Comparison of ENCODE assay signal across 1 cellular context in the genomic region with DNA sequence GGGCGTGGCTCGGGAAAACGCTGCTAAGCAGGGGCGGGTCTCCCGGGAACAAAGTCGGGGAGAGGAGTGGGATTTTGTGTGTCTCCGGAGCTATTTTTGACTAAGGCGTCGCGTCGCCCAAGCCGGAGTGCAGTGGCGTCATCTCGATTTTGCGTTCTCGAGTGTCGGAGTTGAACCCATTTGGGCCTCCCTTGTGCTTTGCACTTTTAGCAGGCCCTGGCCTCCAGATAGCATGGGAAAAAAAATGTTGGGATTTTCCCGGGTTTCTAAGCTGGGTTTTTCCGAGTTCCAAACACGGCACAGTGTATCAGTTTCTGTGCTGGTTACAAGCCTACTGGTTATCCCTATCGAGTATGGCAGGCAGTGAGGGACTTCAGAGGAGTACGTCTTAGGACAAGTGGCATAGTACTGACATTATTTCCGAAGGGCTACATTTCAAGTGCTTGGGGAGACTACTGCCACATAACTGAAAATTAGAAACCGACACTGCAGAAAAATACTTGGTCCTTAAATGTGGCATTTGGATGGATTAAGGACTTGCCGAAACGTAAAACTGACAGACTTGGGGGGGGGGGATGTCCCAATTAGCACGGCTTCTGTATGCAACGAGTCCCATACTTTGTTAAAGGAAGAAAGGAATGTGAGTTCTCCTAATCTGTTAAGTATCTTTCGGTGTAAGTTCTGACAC.
TF ChIP-seq lines count a peak whose summit lies in the region.

No MANE protein-coding gene starts in this region.

TF ChIP-seq in HepG2, 621 proteins besides CTCF, POLR2A, EP300 and RAD21 (continued from another document and continues in another):
- TF ChIP-seq ZNF318 (CRISPR knock-in tag; IDR thresholded peaks at IDR 0.05) (no peak), ZNF496 (CRISPR knock-in tag; IDR thresholded peaks at IDR 0.05; ENCODE audit: insufficient replicate concordance) (no peak), SCMH1 (CRISPR knock-in tag; IDR thresholded peaks at IDR 0.05; ENCODE audit: borderline replicate concordance) (no peak), SAFB2 (CRISPR knock-in tag; IDR thresholded peaks at IDR 0.05; ENCODE audit: borderline replicate concordance, low read depth) (no peak), ZNF230 (CRISPR knock-in tag; IDR thresholded peaks at IDR 0.05) (no peak; the same call in 1 of the 2 replicates), MAFK (conservative IDR thresholded peaks at IDR 0.05 in 1 of 2, IDR thresholded peaks at IDR 0.05 in 1 of 2; ENCODE audit: low read length in 2 of 2) (no peak), ZNF784 (CRISPR knock-in tag; IDR thresholded peaks at IDR 0.05; ENCODE audit: borderline replicate concordance) (no peak; the same call in 1 of the 2 replicates), ZNF660 (CRISPR knock-in tag; IDR thresholded peaks at IDR 0.05; ENCODE audit: borderline replicate concordance, low read depth) (no peak), ZNF800 (CRISPR knock-in tag; IDR thresholded peaks at IDR 0.05) (peak; percentile 1; the same call in 1 of the 2 replicates), POLR2AphosphoS2 (IDR thresholded peaks at IDR 0.05; ENCODE audit: low read depth, low read length) (peak; percentile 100), SMYD3 (CRISPR knock-in tag; IDR thresholded peaks at IDR 0.05) (no peak; the same call in 1 of the 2 replicates), ZFX (CRISPR knock-in tag; IDR thresholded peaks at IDR 0.05; ENCODE audit: low read depth) (no peak), FLYWCH1 (CRISPR knock-in tag; IDR thresholded peaks at IDR 0.05) (0 out of 2 replicates have a peak, but pooled peaks have one; percentile 54), ZNF446 (CRISPR knock-in tag; IDR thresholded peaks at IDR 0.05) (no peak), ZSCAN25 (CRISPR knock-in tag; IDR thresholded peaks at IDR 0.05) (peak; percentile 18; the same call in 1 of the 2 replicates), DPF2 (CRISPR knock-in tag; IDR thresholded peaks at IDR 0.05; ENCODE audit: borderline replicate concordance, low read depth) (no peak)
- TF ChIP-seq, protein P1, sequence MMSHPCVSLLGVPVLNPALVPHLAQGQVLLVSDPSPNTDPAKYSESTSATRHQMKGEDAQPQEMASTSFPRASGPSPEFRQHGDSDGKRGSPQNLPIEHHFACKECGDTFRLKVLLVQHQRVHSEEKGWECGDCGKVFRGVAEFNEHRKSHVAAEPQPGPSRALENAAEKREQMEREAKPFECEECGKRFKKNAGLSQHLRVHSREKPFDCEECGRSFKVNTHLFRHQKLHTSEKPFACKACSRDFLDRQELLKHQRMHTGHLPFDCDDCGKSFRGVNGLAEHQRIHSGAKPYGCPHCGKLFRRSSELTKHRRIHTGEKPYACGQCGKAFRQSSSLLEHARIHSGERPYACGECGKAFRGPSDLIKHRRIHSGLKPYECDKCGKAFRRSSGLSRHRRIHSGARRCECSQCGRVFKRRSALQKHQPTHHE (CRISPR knock-in tag; IDR thresholded peaks at IDR 0.05; ENCODE audit: borderline replicate concordance), result no peak
- TF ChIP-seq, protein P2, sequence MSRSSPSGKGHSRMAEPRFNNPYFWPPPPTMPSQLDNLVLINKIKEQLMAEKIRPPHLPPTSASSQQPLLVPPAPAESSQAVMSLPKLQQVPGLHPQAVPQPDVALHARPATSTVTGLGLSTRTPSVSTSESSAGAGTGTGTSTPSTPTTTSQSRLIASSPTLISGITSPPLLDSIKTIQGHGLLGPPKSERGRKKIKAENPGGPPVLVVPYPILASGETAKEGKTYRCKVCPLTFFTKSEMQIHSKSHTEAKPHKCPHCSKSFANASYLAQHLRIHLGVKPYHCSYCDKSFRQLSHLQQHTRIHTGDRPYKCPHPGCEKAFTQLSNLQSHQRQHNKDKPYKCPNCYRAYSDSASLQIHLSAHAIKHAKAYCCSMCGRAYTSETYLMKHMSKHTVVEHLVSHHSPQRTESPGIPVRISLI (CRISPR knock-in tag; IDR thresholded peaks at IDR 0.05; ENCODE audit: borderline replicate concordance), result no peak
- TF ChIP-seq, protein P3, sequence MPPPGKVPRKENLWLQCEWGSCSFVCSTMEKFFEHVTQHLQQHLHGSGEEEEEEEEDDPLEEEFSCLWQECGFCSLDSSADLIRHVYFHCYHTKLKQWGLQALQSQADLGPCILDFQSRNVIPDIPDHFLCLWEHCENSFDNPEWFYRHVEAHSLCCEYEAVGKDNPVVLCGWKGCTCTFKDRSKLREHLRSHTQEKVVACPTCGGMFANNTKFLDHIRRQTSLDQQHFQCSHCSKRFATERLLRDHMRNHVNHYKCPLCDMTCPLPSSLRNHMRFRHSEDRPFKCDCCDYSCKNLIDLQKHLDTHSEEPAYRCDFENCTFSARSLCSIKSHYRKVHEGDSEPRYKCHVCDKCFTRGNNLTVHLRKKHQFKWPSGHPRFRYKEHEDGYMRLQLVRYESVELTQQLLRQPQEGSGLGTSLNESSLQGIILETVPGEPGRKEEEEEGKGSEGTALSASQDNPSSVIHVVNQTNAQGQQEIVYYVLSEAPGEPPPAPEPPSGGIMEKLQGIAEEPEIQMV (CRISPR knock-in tag; IDR thresholded peaks at IDR 0.05; ENCODE audit: low read depth), result no peak
- TF ChIP-seq, protein P4, sequence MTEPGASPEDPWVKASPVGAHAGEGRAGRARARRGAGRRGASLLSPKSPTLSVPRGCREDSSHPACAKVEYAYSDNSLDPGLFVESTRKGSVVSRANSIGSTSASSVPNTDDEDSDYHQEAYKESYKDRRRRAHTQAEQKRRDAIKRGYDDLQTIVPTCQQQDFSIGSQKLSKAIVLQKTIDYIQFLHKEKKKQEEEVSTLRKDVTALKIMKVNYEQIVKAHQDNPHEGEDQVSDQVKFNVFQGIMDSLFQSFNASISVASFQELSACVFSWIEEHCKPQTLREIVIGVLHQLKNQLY (CRISPR knock-in tag; IDR thresholded peaks at IDR 0.05), result 0 out of 2 replicates have a peak, but pooled peaks have one; percentile 5
- TF ChIP-seq, protein P5, sequence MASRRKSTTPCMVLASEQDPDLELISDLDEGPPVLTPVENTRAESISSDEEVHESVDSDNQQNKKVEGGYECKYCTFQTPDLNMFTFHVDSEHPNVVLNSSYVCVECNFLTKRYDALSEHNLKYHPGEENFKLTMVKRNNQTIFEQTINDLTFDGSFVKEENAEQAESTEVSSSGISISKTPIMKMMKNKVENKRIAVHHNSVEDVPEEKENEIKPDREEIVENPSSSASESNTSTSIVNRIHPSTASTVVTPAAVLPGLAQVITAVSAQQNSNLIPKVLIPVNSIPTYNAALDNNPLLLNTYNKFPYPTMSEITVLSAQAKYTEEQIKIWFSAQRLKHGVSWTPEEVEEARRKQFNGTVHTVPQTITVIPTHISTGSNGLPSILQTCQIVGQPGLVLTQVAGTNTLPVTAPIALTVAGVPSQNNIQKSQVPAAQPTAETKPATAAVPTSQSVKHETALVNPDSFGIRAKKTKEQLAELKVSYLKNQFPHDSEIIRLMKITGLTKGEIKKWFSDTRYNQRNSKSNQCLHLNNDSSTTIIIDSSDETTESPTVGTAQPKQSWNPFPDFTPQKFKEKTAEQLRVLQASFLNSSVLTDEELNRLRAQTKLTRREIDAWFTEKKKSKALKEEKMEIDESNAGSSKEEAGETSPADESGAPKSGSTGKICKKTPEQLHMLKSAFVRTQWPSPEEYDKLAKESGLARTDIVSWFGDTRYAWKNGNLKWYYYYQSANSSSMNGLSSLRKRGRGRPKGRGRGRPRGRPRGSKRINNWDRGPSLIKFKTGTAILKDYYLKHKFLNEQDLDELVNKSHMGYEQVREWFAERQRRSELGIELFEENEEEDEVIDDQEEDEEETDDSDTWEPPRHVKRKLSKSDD (CRISPR knock-in tag; IDR thresholded peaks at IDR 0.05; ENCODE audit: low read depth), result 0 out of 2 replicates have a peak, but pooled peaks have one; percentile 28
- TF ChIP-seq, protein P6, sequence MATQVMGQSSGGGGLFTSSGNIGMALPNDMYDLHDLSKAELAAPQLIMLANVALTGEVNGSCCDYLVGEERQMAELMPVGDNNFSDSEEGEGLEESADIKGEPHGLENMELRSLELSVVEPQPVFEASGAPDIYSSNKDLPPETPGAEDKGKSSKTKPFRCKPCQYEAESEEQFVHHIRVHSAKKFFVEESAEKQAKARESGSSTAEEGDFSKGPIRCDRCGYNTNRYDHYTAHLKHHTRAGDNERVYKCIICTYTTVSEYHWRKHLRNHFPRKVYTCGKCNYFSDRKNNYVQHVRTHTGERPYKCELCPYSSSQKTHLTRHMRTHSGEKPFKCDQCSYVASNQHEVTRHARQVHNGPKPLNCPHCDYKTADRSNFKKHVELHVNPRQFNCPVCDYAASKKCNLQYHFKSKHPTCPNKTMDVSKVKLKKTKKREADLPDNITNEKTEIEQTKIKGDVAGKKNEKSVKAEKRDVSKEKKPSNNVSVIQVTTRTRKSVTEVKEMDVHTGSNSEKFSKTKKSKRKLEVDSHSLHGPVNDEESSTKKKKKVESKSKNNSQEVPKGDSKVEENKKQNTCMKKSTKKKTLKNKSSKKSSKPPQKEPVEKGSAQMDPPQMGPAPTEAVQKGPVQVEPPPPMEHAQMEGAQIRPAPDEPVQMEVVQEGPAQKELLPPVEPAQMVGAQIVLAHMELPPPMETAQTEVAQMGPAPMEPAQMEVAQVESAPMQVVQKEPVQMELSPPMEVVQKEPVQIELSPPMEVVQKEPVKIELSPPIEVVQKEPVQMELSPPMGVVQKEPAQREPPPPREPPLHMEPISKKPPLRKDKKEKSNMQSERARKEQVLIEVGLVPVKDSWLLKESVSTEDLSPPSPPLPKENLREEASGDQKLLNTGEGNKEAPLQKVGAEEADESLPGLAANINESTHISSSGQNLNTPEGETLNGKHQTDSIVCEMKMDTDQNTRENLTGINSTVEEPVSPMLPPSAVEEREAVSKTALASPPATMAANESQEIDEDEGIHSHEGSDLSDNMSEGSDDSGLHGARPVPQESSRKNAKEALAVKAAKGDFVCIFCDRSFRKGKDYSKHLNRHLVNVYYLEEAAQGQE (IDR thresholded peaks at IDR 0.05; ENCODE audit: borderline replicate concordance in 1 of 2, low read depth in 1 of 2, low read length in 2 of 2), result no peak
